In the genomic region with DNA sequence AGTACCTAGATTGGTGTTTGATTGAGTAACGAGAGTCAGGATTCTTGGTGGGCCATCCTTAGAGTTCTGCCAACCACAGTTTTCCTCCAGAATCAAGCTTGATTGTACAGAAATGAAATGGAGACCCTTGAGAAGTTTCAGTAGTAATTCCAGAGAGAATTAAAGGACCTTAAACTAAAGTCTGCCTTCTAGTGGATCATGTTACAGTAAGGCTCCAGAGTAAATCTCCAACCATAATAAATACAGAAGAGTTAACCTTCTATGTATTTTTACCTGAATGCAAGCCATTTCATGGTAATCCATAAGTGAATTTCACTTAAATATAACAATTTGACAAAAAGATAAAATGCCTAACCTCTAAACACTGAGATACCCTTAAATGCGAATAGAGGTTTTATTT, we compare ENCODE assay signal across 19 cellular contexts. TPM values are rescaled to one million over a fixed set of nuclear protein-coding genes. Genes with fewer than 3 reads are reported as not detected.
A peak's percentile ranks its signal among the peaks of the same experiment; 100 is the strongest.
DNase-seq lines count a peak whose midpoint lies in the region; ATAC-seq and TF ChIP-seq lines count a peak whose summit lies in the region.
"Had no signal": no experiment of that assay in that cellular context is flagged by ENCODE, and none has a peak within 500 bp of the region (broad histone marks: within the 10 kb centered on the region; RNA-seq: fewer than 3 reads in every experiment).

No MANE protein-coding gene starts in this region.

- no peak overlapping the region for H2AK5ac ChIP-seq in mesenchymal stem cell (ENCODE audit: low read length, severe bottlenecking)

- peak overlapping the region; percentile 5 for H3K9ac ChIP-seq in mesenchymal stem cell (ENCODE audit: low read length)

- peaks cover 13% of the 10 kb centered on the region; the same call in 1 of the 2 replicates for H3K4me1 ChIP-seq in GM23338 (ENCODE audit: insufficient read depth)
- H3K4me1 ChIP-seq in mesenchymal stem cell (ENCODE audit: control insufficient read depth, insufficient read depth, low read depth, low read length): no peaks in the 10 kb centered on the region
- H3K4me1 ChIP-seq: Peyer's patch, SJSA1 had no signal

- no CpG with 5 or more reads among the region's 2 CpGs for WGBS in mesenchymal stem cell

- no peaks in the 10 kb centered on the region for H3F3A ChIP-seq in GM23338 (replicated peaks; ENCODE audit: low read depth)

- H3K27me3 Mint-ChIP-seq in GM23338 (ENCODE audit: insufficient read depth, low read depth, poor library complexity) (no peaks in the 10 kb centered on the region), WTC11 (ENCODE audit: low read depth) (no peaks in the 10 kb centered on the region)

- no peak overlapping the region for H3K4me3 Mint-ChIP-seq in GM23338
- H3K4me3 Mint-ChIP-seq in WTC11: no peak overlapping the region
- H3K4me3 Mint-ChIP-seq: CD4-positive, CD25-positive, alpha-beta regulatory T cell had no signal

- H3K23ac ChIP-seq in mesenchymal stem cell (ENCODE audit: low read length in 2 of 2): no peak overlapping the region

- no peaks in the 10 kb centered on the region for H3K79me2 ChIP-seq in GM23338 (replicated peaks; ENCODE audit: insufficient read depth)

- no peak overlapping the region for H2BK120ac ChIP-seq in mesenchymal stem cell (ENCODE audit: low read depth, low read length)

- CTCF ChIA-PET in WTC11 (lab: Charles Lee): interaction anchor here (1.0 to 2.2 kb wide), 3 partner anchors 19 to 439 kb away, joined by 3 to 15 read pairs (median 3); no protein-coding TSS in a partner anchor

- ATAC-seq in GM23338: no peak
- no peak for ATAC-seq in WTC11
- no peak for ATAC-seq in HG03280 (IDR thresholded peaks at IDR 0.05; ENCODE audit: unreplicated experiment)

- peaks cover 17% of the 10 kb centered on the region; the same call in 2 of the 3 replicates for H3K4me1 Mint-ChIP-seq in GM23338
- H3K4me1 Mint-ChIP-seq in WTC11: peaks cover 19% of the 10 kb centered on the region
- H3K4me1 Mint-ChIP-seq: CD4-positive, CD25-positive, alpha-beta regulatory T cell had no signal

- H2BK15ac ChIP-seq in mesenchymal stem cell (ENCODE audit: low read depth, poor library complexity, severe bottlenecking): no peak overlapping the region

- H4K8ac ChIP-seq in mesenchymal stem cell (ENCODE audit: low read length): no peak overlapping the region

- no peak overlapping the region for H3K4ac ChIP-seq in mesenchymal stem cell (ENCODE audit: low read depth in 1 of 2, low read length in 2 of 2)

- H3K36me3 ChIP-seq in GM23338 (ENCODE audit: insufficient read depth) (no peaks in the 10 kb centered on the region), mesenchymal stem cell (ENCODE audit: control insufficient read depth in 1 of 2, insufficient read depth in 2 of 2, low read depth in 1 of 2, low read length in 2 of 2) (no peaks in the 10 kb centered on the region)
- H3K36me3 ChIP-seq: BE2C, Peyer's patch, SJSA1 had no signal

- DNase-seq in GM23338 (ENCODE audit: low spot score) (no peak), WTC11 (ENCODE audit: low spot score) (no peak), mesenchymal stem cell (no peak), retinal pigment epithelial cell (ENCODE audit: low read depth) (no peak), NCI-H510A (lab: John Stamatoyannopoulos, UW) (no peak)
- DNase-seq in stimulated activated CD4-positive, alpha-beta T cell treated with anti-CD3 and anti-CD28 coated beads, Interleukin-2, amount 100 ng/mL, for 48 hours: no peak
- DNase-seq: CD4-positive, CD25-positive, alpha-beta regulatory T cell; COR-L47; DMS 273 treated with DMSO at 0.1 percent for 48 hours; DND-41; KBM-7; MV-4-11; NCI-H187; NCI-H2107; NCI-H345; Peyer's patch had no signal

- H3K9me3 Mint-ChIP-seq in GM23338: no peaks in the 10 kb centered on the region
- H3K9me3 Mint-ChIP-seq in WTC11: no peaks in the 10 kb centered on the region

- H3K36me3 Mint-ChIP-seq in GM23338 (ENCODE audit: low read depth): no peaks in the 10 kb centered on the region
- H3K36me3 Mint-ChIP-seq in WTC11: no peaks in the 10 kb centered on the region
- H3K36me3 Mint-ChIP-seq: CD4-positive, CD25-positive, alpha-beta regulatory T cell had no signal

- H3K9me3 ChIP-seq in mesenchymal stem cell (ENCODE audit: control insufficient read depth, low read length): no peaks in the 10 kb centered on the region
- H3K9me3 ChIP-seq: BE2C, Peyer's patch, SJSA1 had no signal

- H2AFZ ChIP-seq in GM23338 (peak overlapping the region; percentile 86), mesenchymal stem cell (ENCODE audit: low read depth, low read length) (no peak overlapping the region)

- H3K27ac ChIP-seq in GM23338 (ENCODE audit: low read depth) (no peak overlapping the region), mesenchymal stem cell (ENCODE audit: low read length, poor library complexity, severe bottlenecking) (no peak overlapping the region)
- H3K27ac ChIP-seq: Peyer's patch, SJSA1 had no signal

- H2BK5ac ChIP-seq in mesenchymal stem cell (ENCODE audit: low read depth, low read length, poor library complexity, severe bottlenecking): no peak overlapping the region

- 0 out of 2 replicates have a peak, but pooled peaks cover 3% of the 10 kb centered on the region for H3K9me2 ChIP-seq in GM23338 (ENCODE audit: insufficient read depth)

- H3K4me3 ChIP-seq in GM23338 (no peak overlapping the region), mesenchymal stem cell (ENCODE audit: insufficient read depth in 1 of 2, low read depth in 1 of 2, low read length in 2 of 2) (no peak overlapping the region), retinal pigment epithelial cell (ENCODE audit: low read length) (no peak overlapping the region)
- H3K4me3 ChIP-seq: Peyer's patch, SJSA1 had no signal

- no peaks in the 10 kb centered on the region for H3K27me3 ChIP-seq in GM23338 (ENCODE audit: insufficient read depth)
- H3K27me3 ChIP-seq in mesenchymal stem cell (ENCODE audit: control insufficient read depth in 1 of 2, insufficient read depth in 1 of 2, low read length in 2 of 2): no peaks in the 10 kb centered on the region
- H3K27me3 ChIP-seq: BE2C, Peyer's patch, SJSA1 had no signal

- H3K4me2 ChIP-seq in GM23338 (no peak overlapping the region), mesenchymal stem cell (ENCODE audit: low read length, poor library complexity, severe bottlenecking) (no peak overlapping the region)

- no peak overlapping the region for H2BK12ac ChIP-seq in mesenchymal stem cell (ENCODE audit: low read length in 2 of 2)

- no peaks in the 10 kb centered on the region for H4K20me1 ChIP-seq in GM23338 (replicated peaks; ENCODE audit: insufficient read depth)

- no peak overlapping the region for H3K27ac Mint-ChIP-seq in GM23338
- peak overlapping the region; percentile 17; the same call in 1 of the 2 replicates for H3K27ac Mint-ChIP-seq in WTC11
- H3K27ac Mint-ChIP-seq: CD4-positive, CD25-positive, alpha-beta regulatory T cell had no signal

- POLR2A ChIA-PET in WTC11 (lab: Charles Lee): interaction anchor here (0.6 kb wide), 2 partner anchors 112 to 497 kb away, joined by 3 read pairs; no protein-coding TSS in a partner anchor

- no peaks in the 10 kb centered on the region for H3K79me1 ChIP-seq in mesenchymal stem cell (replicated peaks; ENCODE audit: low read length, poor library complexity, severe bottlenecking)

- H4K91ac ChIP-seq in mesenchymal stem cell (ENCODE audit: low read length): no peak overlapping the region

- TF ChIP-seq CTCF in GM23338 (conservative IDR thresholded peaks at IDR 0.05; ENCODE audit: low read depth in 2 of 2) (no peak), WTC11 (IDR thresholded peaks at IDR 0.05) (no peak), retinal pigment epithelial cell (conservative IDR thresholded peaks at IDR 0.05; ENCODE audit: low read depth, low read length) (peak; percentile 6)

- H3K14ac ChIP-seq in mesenchymal stem cell (ENCODE audit: low read length in 2 of 2): no peak overlapping the region

- H3K18ac ChIP-seq in mesenchymal stem cell (ENCODE audit: low read depth in 1 of 2, low read length in 2 of 2): no peak overlapping the region

TF ChIP-seq in GM23338, 12 proteins besides CTCF, POLR2A, EP300 and RAD21 (continues in another document):
- TF ChIP-seq STAT1 (IDR thresholded peaks at IDR 0.05; ENCODE audit: unreplicated experiment): no peak
- no peak for TF ChIP-seq NANOG (IDR thresholded peaks at IDR 0.05; ENCODE audit: borderline replicate concordance)
- TF ChIP-seq JUNB (IDR thresholded peaks at IDR 0.05; ENCODE audit: unreplicated experiment): no peak

TF ChIP-seq in WTC11, 78 proteins besides CTCF, POLR2A, EP300 and RAD21:
- no peak for TF ChIP-seq OVOL2 (CRISPR knock-in tag; IDR thresholded peaks at IDR 0.05; ENCODE audit: borderline replicate concordance)
- no peak for TF ChIP-seq TEAD4 (CRISPR knock-in tag; IDR thresholded peaks at IDR 0.05)
- no peak for TF ChIP-seq ESRRA (CRISPR knock-in tag; IDR thresholded peaks at IDR 0.05; ENCODE audit: borderline replicate concordance)
- TF ChIP-seq E2F1 (CRISPR knock-in tag; IDR thresholded peaks at IDR 0.05): no peak
- TF ChIP-seq SMAD4 (CRISPR knock-in tag; IDR thresholded peaks at IDR 0.05): no peak
- TF ChIP-seq JUN (CRISPR knock-in tag; IDR thresholded peaks at IDR 0.05): no peak
- TF ChIP-seq CBFB (CRISPR knock-in tag; IDR thresholded peaks at IDR 0.05; ENCODE audit: low read depth): no peak
- TF ChIP-seq ZSCAN18 (CRISPR knock-in tag; IDR thresholded peaks at IDR 0.05): no peak
- TF ChIP-seq SOX15 (CRISPR knock-in tag; IDR thresholded peaks at IDR 0.05): no peak

RNA-seq across cellular contexts. Expression of gene CNTLN, which starts 53.0 kb away (rescaled TPM):
- total RNA-seq in GM23338 (2014; rRNA removed; shearing (Covaris generic)): 12.1 and 17.7 TPM in 2 replicates
- 18.0 and 21.8 TPM in 2 replicates for polyA plus RNA-seq in GM23338 (2016; fragmentation: Nextera tagmentation; extraction: Ambion mirVana)
- total RNA-seq in WTC11 (2021): 12.2 to 13.4 TPM (median 12.7 TPM) in 3 replicates
- polyA plus RNA-seq in mesenchymal stem cell (2013, experiment 1 of 2): 5.9 TPM
- polyA plus RNA-seq in mesenchymal stem cell (2013, experiment 2 of 2): 5.5 TPM
